Comparison of ENCODE assay signal across 7 cellular contexts in genomic region chr12:123435636-123436016, GRCh38. TPM values are rescaled to one million over a fixed set of nuclear protein-coding genes. Genes with fewer than 3 reads are reported as not detected.
DNase-seq lines count a peak whose midpoint lies in the region; ATAC-seq and TF ChIP-seq lines count a peak whose summit lies in the region.

No MANE protein-coding gene starts in this region.

- intact Hi-C loops in stomach (cut with DNase I; ENCODE audit: low total_unique reads) = no loop called here

- H3K4me1 ChIP-seq in HUES6 (ENCODE audit: control insufficient read depth, insufficient read depth, low read length) = no peaks in the 10 kb centered on the region
- peaks cover 24 to 56% (median 50%) of the 10 kb centered on the region in 4 donors for H3K4me1 ChIP-seq in stomach

- peak overlapping the region; percentile 96 for H3K27ac Mint-ChIP-seq in activated naive CD8-positive, alpha-beta T cell
- peak overlapping the region; percentile 82 to 95 (median 90) for H3K27ac Mint-ChIP-seq in immature natural killer cell

- no peak for ATAC-seq in HG03439 (IDR thresholded peaks at IDR 0.05; ENCODE audit: unreplicated experiment)
- ATAC-seq in HG03097 (IDR thresholded peaks at IDR 0.05; ENCODE audit: low FRiP score, unreplicated experiment) = no peak

- H3K27ac ChIP-seq in HUES6 (ENCODE audit: low read depth, low read length) (no peak overlapping the region), stomach (peak overlapping the region in 4 of 5 donors; percentile 86 to 90 (median 88))

- H3K9me3 Mint-ChIP-seq in activated naive CD8-positive, alpha-beta T cell (ENCODE audit: low read depth) = no peaks in the 10 kb centered on the region
- no peaks in the 10 kb centered on the region for H3K9me3 Mint-ChIP-seq in immature natural killer cell

- TF ChIP-seq CTCF in stomach (IDR thresholded peaks at IDR 0.05) = no peak

- DNase-seq in immature natural killer cell = no peak
- DNase-seq in stomach = no peak
- DNase-seq in NCI-H524 (lab: John Stamatoyannopoulos, UW) = no peak

- H3K27me3 Mint-ChIP-seq in activated naive CD8-positive, alpha-beta T cell = no peaks in the 10 kb centered on the region
- H3K27me3 Mint-ChIP-seq in immature natural killer cell (ENCODE audit: low read depth in 3 of 3) = peaks cover 2 to 8% (median 4%) of the 10 kb centered on the region in 3 donors

- no peaks in the 10 kb centered on the region for H3K9me3 ChIP-seq in HUES6 (ENCODE audit: control insufficient read depth, insufficient read depth, low read depth, low read length)
- no peaks in the 10 kb centered on the region for H3K9me3 ChIP-seq in stomach

- TF ChIP-seq EP300 in stomach (IDR thresholded peaks at IDR 0.05) = no peak

- WGBS in stomach, 5 donors = 31 to 55% (median 41%) methylated on average over 5 of the region's 5 CpGs

- H3K27me3 ChIP-seq in HUES6 (ENCODE audit: control insufficient read depth, insufficient read depth, low read length) = peaks cover 20% of the 10 kb centered on the region
- no peaks in the 10 kb centered on the region for H3K27me3 ChIP-seq in stomach

- peaks cover 37% of the 10 kb centered on the region for H3K4me1 Mint-ChIP-seq in activated naive CD8-positive, alpha-beta T cell (ENCODE audit: low read depth)
- peaks cover 45 to 53% of the 10 kb centered on the region in 2 donors for H3K4me1 Mint-ChIP-seq in immature natural killer cell

- H3K4me3 ChIP-seq in HUES6 (ENCODE audit: low read depth, low read length) (peak overlapping the region; percentile 77), stomach (peak overlapping the region; percentile 88 to 94 (median 90))

- H3K9ac ChIP-seq in HUES6 (ENCODE audit: low read length) = peak overlapping the region; percentile 48

- H3K36me3 Mint-ChIP-seq in activated naive CD8-positive, alpha-beta T cell = peaks cover 9% of the 10 kb centered on the region
- H3K36me3 Mint-ChIP-seq in immature natural killer cell = peaks cover 0 to 7% (median 0%) of the 10 kb centered on the region in 3 donors

- H3K36me3 ChIP-seq in HUES6 (ENCODE audit: control insufficient read depth, insufficient read depth, low read length) = no peaks in the 10 kb centered on the region
- H3K36me3 ChIP-seq in stomach = peaks cover 0 to 8% (median 8%) of the 10 kb centered on the region in 4 donors

- TF ChIP-seq POLR2A in stomach (IDR thresholded peaks at IDR 0.05) = no peak

- peak overlapping the region; percentile 98 for H3K4me3 Mint-ChIP-seq in activated naive CD8-positive, alpha-beta T cell
- peak overlapping the region; percentile 92 to 96 (median 94) for H3K4me3 Mint-ChIP-seq in immature natural killer cell

RNA-seq across cellular contexts. Expression of gene RILPL2, which starts 0.9 kb away (rescaled TPM):
- 1 to 10 TPM; 4.7 to 6.5 (median 6.5) TPM for polyA plus RNA-seq in immature natural killer cell
- 1 to 10 TPM; 2.0 to 5.3 (median 3.8) TPM for total RNA-seq in stomach
- 1 to 10 TPM; 4.6 to 5.9 (median 5.5) TPM for polyA plus RNA-seq in stomach

RNA-seq across cellular contexts. Expression of gene SNRNP35, which starts 22.3 kb away (rescaled TPM):
- 10 to 100 TPM; 26.2 to 42.3 (median 37.8) TPM for polyA plus RNA-seq in immature natural killer cell
- total RNA-seq in stomach = 10 to 100 TPM in 4 of 5 donors, 1 to 10 TPM in 1; 5.8 to 55.0 (median 22.8) TPM
- polyA plus RNA-seq in stomach = 10 to 100 TPM; 34.1 to 47.3 (median 45.8) TPM

RNA-seq across cellular contexts. Expression of gene KMT5A, which starts 51.7 kb away (rescaled TPM):
- polyA plus RNA-seq in immature natural killer cell = 1 to 10 TPM in 2 of 3 donors, under 1 TPM in 1; 0.16 to 6.1 (median 3.2) TPM
- total RNA-seq in stomach = 10 to 100 TPM; 22.8 to 64.6 (median 46.1) TPM
- polyA plus RNA-seq in stomach = 10 to 100 TPM; 16.5 to 20.4 (median 16.6) TPM
